Comparison of ENCODE assay signal across 8 cellular contexts in genomic region chr2:240561325-240561971, GRCh38. TPM values are rescaled to one million over a fixed set of nuclear protein-coding genes. Genes with fewer than 3 reads are reported as not detected.
DNase-seq lines count a peak whose midpoint lies in the region; ATAC-seq, FAIRE-seq and TF ChIP-seq lines count a peak whose summit lies in the region.

No MANE protein-coding gene starts in this region.

- peaks cover 7% of the 10 kb centered on the region for H4K20me1 ChIP-seq in DND-41 (ENCODE audit: insufficient read depth, low read length)

- ATAC-seq in DND-41 (ENCODE audit: insufficient read depth, low read depth), result peak; percentile 16

- H3K79me2 ChIP-seq in DND-41 (ENCODE audit: insufficient read depth, low read length), result peaks cover 70% of the 10 kb centered on the region

- peak overlapping the region; percentile 59 for H2AFZ ChIP-seq in DND-41 (ENCODE audit: low read depth, low read length)

- H3K27me3 ChIP-seq in DND-41 (ENCODE audit: insufficient read depth, low read length, poor library complexity) (no peaks in the 10 kb centered on the region), HAP-1 (ENCODE audit: low read depth) (no peaks in the 10 kb centered on the region), duodenal mucosa (ENCODE audit: control insufficient read depth in 1 of 2, insufficient read depth in 2 of 2, low read length in 2 of 2) (no peaks in the 10 kb centered on the region), muscle layer of colon (ENCODE audit: control insufficient read depth in 1 of 2, insufficient read depth in 2 of 2, low read length in 2 of 2) (peaks cover 0 to 16% of the 10 kb centered on the region in 2 donors)

- H3K9ac ChIP-seq in DND-41 (ENCODE audit: low read depth, low read length) (peak overlapping the region; percentile 99), duodenal mucosa (ENCODE audit: low read depth in 1 of 2, low read length in 2 of 2) (peak overlapping the region; percentile 69 to 82), muscle layer of colon (ENCODE audit: low read length) (peak overlapping the region; percentile 30)

- TF ChIP-seq POLR2A in H54 (IDR thresholded peaks at IDR 0.05; ENCODE audit: low read depth, low read length), result no peak

- H3K27ac ChIP-seq in DND-41 (ENCODE audit: low read length) (peak overlapping the region; percentile 87), duodenal mucosa (ENCODE audit: low read depth, low read length) (peak overlapping the region; percentile 83), muscle layer of colon (ENCODE audit: low read depth, low read length) (peak overlapping the region; percentile 62)

- FAIRE-seq in H54 (lab: Jason Lieb, UNC), result no peak

- no peak for TF ChIP-seq CTCF in DND-41 (IDR thresholded peaks at IDR 0.05; ENCODE audit: borderline replicate concordance, extremely low read depth, low read length, poor library complexity, severe bottlenecking)

- H3K9me3 ChIP-seq in DND-41 (ENCODE audit: insufficient read depth, low read length, severe bottlenecking) (no peaks in the 10 kb centered on the region), HAP-1 (no peaks in the 10 kb centered on the region), duodenal mucosa (ENCODE audit: control insufficient read depth in 1 of 2, low read length in 2 of 2) (no peaks in the 10 kb centered on the region), muscle layer of colon (ENCODE audit: low read length) (no peaks in the 10 kb centered on the region)

- H3K4me1 ChIP-seq in DND-41 (ENCODE audit: insufficient read depth, low read length), result peaks cover 68% of the 10 kb centered on the region
- peaks cover 18% of the 10 kb centered on the region for H3K4me1 ChIP-seq in HAP-1
- H3K4me1 ChIP-seq in duodenal mucosa (ENCODE audit: control insufficient read depth in 1 of 2, insufficient read depth in 2 of 2, low read length in 2 of 2), result peaks cover 52 to 55% of the 10 kb centered on the region in 2 donors
- peaks cover 30% of the 10 kb centered on the region for H3K4me1 ChIP-seq in muscle layer of colon (ENCODE audit: insufficient read depth, low read length)

- H3K4me3 ChIP-seq in DND-41 (ENCODE audit: low read depth in 1 of 2, low read length in 2 of 2), result peak overlapping the region; percentile 48 to 78
- H3K4me3 ChIP-seq in HAP-1, result peak overlapping the region; percentile 82
- peak overlapping the region; percentile 76 to 84 for H3K4me3 ChIP-seq in duodenal mucosa (ENCODE audit: low read depth in 1 of 2, low read length in 2 of 2)
- peak overlapping the region in 1 of 2 donors; percentile 51 for H3K4me3 ChIP-seq in muscle layer of colon (ENCODE audit: low read depth in 1 of 2, low read length in 2 of 2)

- DNase-seq in DND-41 (no peak), HAP-1 (ENCODE audit: low spot score in 2 of 2) (peak in 1 of 2 experiments; percentile 6), RPMI7951 (ENCODE audit: low read depth) (peak; percentile 76), NCI-H1417 treated with DMSO at 0.1 percent for 48 hours (lab: John Stamatoyannopoulos, UW) (no peak), H54 (ENCODE audit: insufficient read length, low spot score) (no peak), putamen (ENCODE audit: low spot score) (no peak)

- peaks cover 39% of the 10 kb centered on the region for H3K36me3 ChIP-seq in DND-41 (ENCODE audit: insufficient read depth, low read length)
- peaks cover 9% of the 10 kb centered on the region for H3K36me3 ChIP-seq in HAP-1 (replicated peaks)
- no peaks in the 10 kb centered on the region for H3K36me3 ChIP-seq in duodenal mucosa (ENCODE audit: control insufficient read depth in 1 of 2, insufficient read depth in 2 of 2, low read length in 2 of 2)
- no peaks in the 10 kb centered on the region for H3K36me3 ChIP-seq in muscle layer of colon (ENCODE audit: insufficient read depth, low read length)

- in situ Hi-C loops in HAP-1 (cut with MboI; ENCODE audit: low sequenced_read_pairs), result no loop called here

- H3K4me2 ChIP-seq in DND-41 (ENCODE audit: insufficient read depth, low read length), result peak overlapping the region; percentile 91

RNA-seq across cellular contexts. Expression of gene DUSP28, which starts 1.3 kb away (rescaled TPM):
- total RNA-seq in RPMI7951 (2014; rRNA removed; shearing (Covaris generic)), result 5.3 and 11.7 TPM in 2 replicates

RNA-seq across cellular contexts. Expression of gene ANKMY1, which starts 3.7 kb away (rescaled TPM):
- total RNA-seq in RPMI7951 (2014; rRNA removed; shearing (Covaris generic)), result 3.6 and 4.0 TPM in 2 replicates

RNA-seq across cellular contexts. Expression of gene RNPEPL1, which starts 6.8 kb away (rescaled TPM):
- total RNA-seq in RPMI7951 (2014; rRNA removed; shearing (Covaris generic)), result 13.1 and 15.4 TPM in 2 replicates

RNA-seq across cellular contexts. Expression of gene CAPN10, which starts 25.1 kb away (rescaled TPM):
- 11.4 and 14.0 TPM in 2 replicates for total RNA-seq in RPMI7951 (2014; rRNA removed; shearing (Covaris generic))

Comparison
In these comparisons a context has a peak if more than half of its experiments do, and no peak if none do; other contexts are left out.
1. H3K9ac ChIP-seq: peak in every context shown above with its lines; median percentile 99 in DND-41; 76 in duodenal mucosa; 30 in muscle layer of colon.